ENCODE assay signal across 25 cellular contexts in genomic region chr2:162607915-162608314, GRCh38.
"Had no signal": no experiment of that assay in that cellular context is flagged by ENCODE, and none has a peak within 500 bp of the region (broad histone marks: within the 10 kb centered on the region; RNA-seq: fewer than 3 reads in every experiment).

No MANE protein-coding gene starts in this region.

- DNase-seq: activated CD4-positive, alpha-beta T cell treated with anti-CD3 and anti-CD28 coated beads, Interleukin-2, amount 10 ng/mL, durations not matched to agents 24 days and 14 days; activated CD8-positive, alpha-beta T cell treated with anti-CD3 and anti-CD28 coated beads, Interleukin-2, amount 10 ng/mL, durations not matched to agents 7 days and 5 days; activated effector memory CD4-positive, alpha-beta T cell treated with Interleukin-2 at 50 U/mL for 16 hours; activated naive CD4-positive, alpha-beta T cell treated with anti-CD3 and anti-CD28 coated beads, Interleukin-2, amount 10 ng/mL, durations not matched to agents 7 days and 5 days; activated naive CD8-positive, alpha-beta T cell treated with anti-CD3 and anti-CD28 coated beads, Interleukin-2, amount 50 U/mL, for 24 hours; activated T-cell treated with anti-CD3 and anti-CD28 coated beads, Interleukin-2, amount 50 U/mL, for 4 hours; anterior cingulate cortex; brain microvascular endothelial cell; central memory CD4-positive, alpha-beta T cell; dorsolateral prefrontal cortex; endodermal cell; foreskin fibroblast; hippocampal formation; islet precursor cell; naive B cell; stimulated activated CD4-positive, alpha-beta T cell treated with anti-CD3 and anti-CD28 coated beads, Interleukin-15, amount 100 ng/mL, for 24 hours; stimulated activated CD4-positive, alpha-beta T cell treated with anti-CD3 and anti-CD28 coated beads, Interleukin-4, amount 100 ng/mL, for 1 hour; stomach; T1000; testis; upper lobe of left lung had no signal

- H3K4me3 ChIP-seq: dorsolateral prefrontal cortex, right atrium auricular region, skin epidermis, stomach, testis, upper lobe of left lung had no signal

- H3K27me3 ChIP-seq: brain microvascular endothelial cell, dorsolateral prefrontal cortex, right atrium auricular region, stomach, testis, upper lobe of left lung had no signal

- H3K9me3 ChIP-seq: right atrium auricular region, stomach, testis, upper lobe of left lung had no signal

- H3K4me1 ChIP-seq: right atrium auricular region, stomach, testis, upper lobe of left lung had no signal

- ATAC-seq: activated CD8-positive, alpha-beta T cell treated with anti-CD3 and anti-CD28 coated beads, Interleukin-2, amount 10 ng/mL, durations not matched to agents 7 days and 5 days; activated naive CD8-positive, alpha-beta T cell treated with anti-CD3 and anti-CD28 coated beads, Interleukin-2, amount 50 U/mL, for 24 hours; activated T-cell treated with anti-CD3 and anti-CD28 coated beads, Interleukin-2, amount 50 U/mL, for 4 hours; stimulated activated effector memory CD8-positive, alpha-beta T cell treated with anti-CD3 and anti-CD28 coated beads, Interleukin-12 subunit alpha, Interleukin-12 subunit beta, amount 100 ng/mL, for 72 hours had no signal

- H3K27ac ChIP-seq: brain microvascular endothelial cell, dorsolateral prefrontal cortex, epithelial cell of prostate, right atrium auricular region, skin epidermis, stomach, testis, upper lobe of left lung had no signal

- H3K36me3 ChIP-seq: brain microvascular endothelial cell, right atrium auricular region, stomach, upper lobe of left lung had no signal
